In genomic region chr17:27576429-27577123, GRCh38 we compare ENCODE assay signal across 8 cellular contexts. TPM values are rescaled to one million over a fixed set of nuclear protein-coding genes. Genes with fewer than 3 reads are reported as not detected.
DNase-seq lines count a peak whose midpoint lies in the region; ATAC-seq, FAIRE-seq and TF ChIP-seq lines count a peak whose summit lies in the region.

No MANE protein-coding gene starts in this region.

- H3K9ac ChIP-seq in astrocyte (ENCODE audit: low read length) = peak overlapping the region; percentile 66

- ATAC-seq in Right ventricle myocardium superior (ENCODE audit: poor library complexity) (no peak), GM19035 (IDR thresholded peaks at IDR 0.05; ENCODE audit: unreplicated experiment) (no peak)

- H3K4me1 ChIP-seq in left ventricle myocardium inferior (peaks cover 34% of the 10 kb centered on the region), astrocyte (ENCODE audit: insufficient read depth, low read length) (peaks cover 46% of the 10 kb centered on the region), uterus (peaks cover 0 to 10% of the 10 kb centered on the region in 2 donors)

- H3K27ac Mint-ChIP-seq in astrocyte (ENCODE audit: unreplicated experiment) = peak overlapping the region; percentile 60
- H3K27ac Mint-ChIP-seq in mesothelial cell of epicardium = peak overlapping the region; percentile 80

- H3K27me3 ChIP-seq in left ventricle myocardium inferior (ENCODE audit: low read depth) (no peaks in the 10 kb centered on the region), astrocyte (ENCODE audit: insufficient read depth, low read length) (no peaks in the 10 kb centered on the region), uterus (no peaks in the 10 kb centered on the region), H7 (ENCODE audit: control insufficient read depth, insufficient read depth, low read length) (no peaks in the 10 kb centered on the region)

- peaks cover 21% of the 10 kb centered on the region for H3K36me3 Mint-ChIP-seq in astrocyte (ENCODE audit: low read depth, unreplicated experiment)
- H3K36me3 Mint-ChIP-seq in mesothelial cell of epicardium = no peaks in the 10 kb centered on the region

- intact Hi-C loops in left ventricle myocardium inferior (cut with micrococcal nuclease) = no loop called here
- intact Hi-C loops in Right ventricle myocardium superior (cut with DNase I) = no loop called here
- intact Hi-C loops in uterus (cut with DNase I; ENCODE audit: low total_unique reads) = no loop called here

- H3K4me3 Mint-ChIP-seq in astrocyte (ENCODE audit: unreplicated experiment) (peak overlapping the region; percentile 1), mesothelial cell of epicardium (no peak overlapping the region)

- TF ChIP-seq POLR2A in uterus (IDR thresholded peaks at IDR 0.05) = no peak

- H3K27ac ChIP-seq in left ventricle myocardium inferior (replicated peaks) (peak overlapping the region; percentile 74), astrocyte (ENCODE audit: low read depth, low read length) (peak overlapping the region; percentile 45), uterus (peak overlapping the region; percentile 35 to 68)

- TF ChIP-seq CTCF in left ventricle myocardium inferior (IDR thresholded peaks at IDR 0.05; ENCODE audit: borderline replicate concordance) (no peak), astrocyte (IDR thresholded peaks at IDR 0.05; ENCODE audit: insufficient read depth, low read depth, low read length) (no peak), mesothelial cell of epicardium (IDR thresholded peaks at IDR 0.05; ENCODE audit: unreplicated experiment) (no peak), uterus (IDR thresholded peaks at IDR 0.05) (no peak)

- H2AFZ ChIP-seq in astrocyte (ENCODE audit: low read depth, low read length) = no peak overlapping the region

- H3K27me3 Mint-ChIP-seq in astrocyte (ENCODE audit: low read depth, unreplicated experiment) = no peaks in the 10 kb centered on the region
- H3K27me3 Mint-ChIP-seq in mesothelial cell of epicardium (ENCODE audit: low read depth) = no peaks in the 10 kb centered on the region

- H3K36me3 ChIP-seq in left ventricle myocardium inferior = no peaks in the 10 kb centered on the region
- H3K36me3 ChIP-seq in astrocyte (ENCODE audit: insufficient read depth, low read length) = no peaks in the 10 kb centered on the region
- H3K36me3 ChIP-seq in uterus = no peaks in the 10 kb centered on the region
- H3K36me3 ChIP-seq in H7 (replicated peaks; ENCODE audit: control insufficient read depth, insufficient read depth, low read length) = no peaks in the 10 kb centered on the region

- H3K79me2 ChIP-seq in astrocyte (ENCODE audit: insufficient read depth, low read length) = peaks cover 59% of the 10 kb centered on the region

- H3K9me3 ChIP-seq in left ventricle myocardium inferior (replicated peaks) (no peaks in the 10 kb centered on the region), astrocyte (ENCODE audit: insufficient read depth, low read depth, low read length) (no peaks in the 10 kb centered on the region), uterus (no peaks in the 10 kb centered on the region)

- peak overlapping the region; percentile 50 for H3K4me2 ChIP-seq in astrocyte (ENCODE audit: low read length)

- peaks cover 27% of the 10 kb centered on the region for H4K20me1 ChIP-seq in astrocyte (ENCODE audit: insufficient read depth, low read length)

- FAIRE-seq in astrocyte (lab: Jason Lieb, UNC) = no peak

- H3K4me3 ChIP-seq in left ventricle myocardium inferior = no peak overlapping the region
- no peak overlapping the region for H3K4me3 ChIP-seq in astrocyte (ENCODE audit: insufficient read depth, low read depth, low read length)
- H3K4me3 ChIP-seq in uterus = no peak overlapping the region
- no peak overlapping the region for H3K4me3 ChIP-seq in H7 (ENCODE audit: insufficient read depth, low read depth, low read length)

- no peak for DNase-seq in left ventricle myocardium inferior
- DNase-seq in Right ventricle myocardium superior = no peak
- no peak for DNase-seq in astrocyte (ENCODE audit: low read depth)
- DNase-seq in mesothelial cell of epicardium (ENCODE audit: low spot score in 2 of 2, unreplicated experiment in 2 of 2) = no peak
- no peak for DNase-seq in uterus
- DNase-seq in H7 = no peak
- DNase-seq in GF-D8 (lab: John Stamatoyannopoulos, UW) = no peak

- peaks cover 68% of the 10 kb centered on the region for H3K4me1 Mint-ChIP-seq in astrocyte (ENCODE audit: low read depth, unreplicated experiment)
- H3K4me1 Mint-ChIP-seq in mesothelial cell of epicardium = peaks cover 45% of the 10 kb centered on the region

- no peaks in the 10 kb centered on the region for H3K9me3 Mint-ChIP-seq in astrocyte (ENCODE audit: unreplicated experiment)
- H3K9me3 Mint-ChIP-seq in mesothelial cell of epicardium = no peaks in the 10 kb centered on the region

RNA-seq across cellular contexts. Expression of gene LGALS9, which starts 54.4 kb away (rescaled TPM):
- total RNA-seq in left ventricle myocardium inferior (15.2 TPM), Right ventricle myocardium superior (17.0 TPM), astrocyte (9.0 and 9.4 TPM in 2 replicates), mesothelial cell of epicardium (4.4 to 4.8 TPM (median 4.6 TPM) in 3 replicates), uterus (10 to 100 TPM in 3 of 4 donors, not detected in 1; 14.4 to 31.8 (median 15.2) TPM)
- total RNA-seq in H7 (2014; rRNA removed; shearing (Covaris generic)) = 0.31 and 0.63 TPM in 2 replicates
